ENCODE assay signal across 2 cellular contexts in genomic region chr19:13932911-13933393, GRCh38.
TF ChIP-seq lines count a peak whose summit lies in the region.

No MANE protein-coding gene starts in this region.

TF ChIP-seq in IMR-90, 13 proteins besides CTCF, POLR2A, EP300 and RAD21:
- TF ChIP-seq MXI1 (IDR thresholded peaks at IDR 0.05; ENCODE audit: borderline replicate concordance, low read depth, low read length) (no peak), FOS (IDR thresholded peaks at IDR 0.05; ENCODE audit: low read depth, low read length) (no peak)
TF ChIP-seq in IMR-90: peak in this region for 0.

TF ChIP-seq in WTC11, 78 proteins besides CTCF, POLR2A, EP300 and RAD21:
- no peak for TF ChIP-seq USF2 (CRISPR knock-in tag; IDR thresholded peaks at IDR 0.05)
- TF ChIP-seq JAZF1 (CRISPR knock-in tag; IDR thresholded peaks at IDR 0.05), result no peak
- no peak for TF ChIP-seq TCF7 (CRISPR knock-in tag; IDR thresholded peaks at IDR 0.05; ENCODE audit: low read depth)
- TF ChIP-seq MAX (CRISPR knock-in tag; IDR thresholded peaks at IDR 0.05), result no peak
- TF ChIP-seq MXD4 (CRISPR knock-in tag; IDR thresholded peaks at IDR 0.05; ENCODE audit: borderline replicate concordance), result no peak
- no peak for TF ChIP-seq CDX4 (CRISPR knock-in tag; IDR thresholded peaks at IDR 0.05; ENCODE audit: borderline replicate concordance)
- no peak for TF ChIP-seq USF1 (CRISPR knock-in tag; IDR thresholded peaks at IDR 0.05)
- TF ChIP-seq RORB (CRISPR knock-in tag; IDR thresholded peaks at IDR 0.05), result no peak
- TF ChIP-seq TEAD4 (CRISPR knock-in tag; IDR thresholded peaks at IDR 0.05), result no peak
- TF ChIP-seq ZNF423 (CRISPR knock-in tag; IDR thresholded peaks at IDR 0.05), result no peak
- TF ChIP-seq TP53 (CRISPR knock-in tag; IDR thresholded peaks at IDR 0.05), result no peak
- TF ChIP-seq STAT6 (CRISPR knock-in tag; conservative IDR thresholded peaks at IDR 0.05; ENCODE audit: low read depth), result no peak
- TF ChIP-seq ZNF219 (CRISPR knock-in tag; IDR thresholded peaks at IDR 0.05; ENCODE audit: borderline replicate concordance), result no peak
- TF ChIP-seq SMAD4 (CRISPR knock-in tag; IDR thresholded peaks at IDR 0.05), result no peak
- TF ChIP-seq PRRX2 (CRISPR knock-in tag; IDR thresholded peaks at IDR 0.05), result no peak
- TF ChIP-seq FOXP4 (CRISPR knock-in tag; IDR thresholded peaks at IDR 0.05), result no peak
- no peak for TF ChIP-seq OVOL2 (CRISPR knock-in tag; IDR thresholded peaks at IDR 0.05; ENCODE audit: borderline replicate concordance)
- no peak for TF ChIP-seq HMGXB4 (CRISPR knock-in tag; IDR thresholded peaks at IDR 0.05)
- TF ChIP-seq NFYB (CRISPR knock-in tag; conservative IDR thresholded peaks at IDR 0.05; ENCODE audit: low read depth), result no peak
- TF ChIP-seq HMGA2 (CRISPR knock-in tag; IDR thresholded peaks at IDR 0.05), result no peak
